ENCODE assay signal across 29 cellular contexts in the genomic region with DNA sequence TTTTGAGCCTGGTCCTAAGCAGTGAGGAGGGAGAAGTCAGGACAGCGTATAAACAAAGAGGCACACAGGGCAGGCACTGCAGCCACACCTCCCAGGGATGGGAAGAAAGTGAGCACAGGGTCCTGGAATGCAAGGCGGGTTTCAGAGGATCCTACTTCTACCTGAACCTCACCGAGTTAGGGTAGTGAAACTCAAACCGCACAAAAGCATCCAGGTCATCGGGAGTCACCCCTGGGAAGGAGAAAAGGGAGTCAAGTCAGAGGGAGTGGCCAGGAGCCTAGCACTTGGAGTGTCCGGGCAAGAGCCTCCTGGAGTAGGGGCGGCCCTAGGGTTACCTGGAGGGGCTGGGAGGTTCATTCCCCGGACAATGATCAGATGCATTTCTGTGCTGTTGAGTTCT.
"Had no signal": no experiment of that assay in that cellular context is flagged by ENCODE, and none has a peak within 500 bp of the region (broad histone marks: within the 10 kb centered on the region; RNA-seq: fewer than 3 reads in every experiment).

No MANE protein-coding gene starts in this region.

- H3K27me3 Mint-ChIP-seq: activated CD4-positive, alpha-beta T cell treated with anti-CD3 and anti-CD28 coated beads for 36 hours; activated CD8-positive, alpha-beta memory T cell treated with anti-CD3 and anti-CD28 coated beads, Interleukin-2, amount 10 ng/mL, durations not matched to agents 7 days and 5 days; activated naive CD8-positive, alpha-beta T cell treated with anti-CD3 and anti-CD28 coated beads, Interleukin-2, amount 10 ng/mL, durations not matched to agents 7 days and 5 days; naive B cell; stimulated activated memory B cell treated with anti-CD40 and anti-IgM and Interleukin-4, amounts not matched to agents 10 μg/mL and 1 μg/mL and 100 μg/mL, for 72 hours; stimulated activated naive CD8-positive, alpha-beta T cell treated with anti-CD3 and anti-CD28 coated beads, Interleukin-15, amount 100 ng/mL, for 72 hours had no signal

- H3K4me1 Mint-ChIP-seq: activated CD4-positive, alpha-beta T cell treated with anti-CD3 and anti-CD28 coated beads for 36 hours; activated CD8-positive, alpha-beta memory T cell treated with anti-CD3 and anti-CD28 coated beads, Interleukin-2, amount 10 ng/mL, durations not matched to agents 7 days and 5 days; immature natural killer cell; stimulated activated memory B cell treated with anti-CD40 and anti-IgM and Interleukin-4, amounts not matched to agents 10 μg/mL and 1 μg/mL and 100 μg/mL, for 72 hours had no signal

- H3K4me3 Mint-ChIP-seq: activated CD4-positive, alpha-beta T cell treated with anti-CD3 and anti-CD28 coated beads for 36 hours; activated CD8-positive, alpha-beta memory T cell treated with anti-CD3 and anti-CD28 coated beads, Interleukin-2, amount 10 ng/mL, durations not matched to agents 7 days and 5 days; activated CD8-positive, alpha-beta T cell treated with anti-CD3 and anti-CD28 coated beads, Interleukin-2, amount 10 ng/mL, durations not matched to agents 7 days and 5 days; activated naive CD8-positive, alpha-beta T cell treated with anti-CD3 and anti-CD28 coated beads, Interleukin-2, amount 10 ng/mL, durations not matched to agents 7 days and 5 days; immature natural killer cell; mesothelial cell of epicardium; stimulated activated memory B cell treated with anti-CD40 and anti-IgM and Interleukin-4, amounts not matched to agents 10 μg/mL and 1 μg/mL and 100 μg/mL, for 72 hours; stimulated activated naive CD8-positive, alpha-beta T cell treated with anti-CD3 and anti-CD28 coated beads, Interleukin-15, amount 100 ng/mL, for 72 hours had no signal

- ATAC-seq: activated CD4-positive, alpha-beta T cell treated with anti-CD3 and anti-CD28 coated beads for 36 hours; activated CD8-positive, alpha-beta memory T cell treated with anti-CD3 and anti-CD28 coated beads, Interleukin-2, amount 10 ng/mL, durations not matched to agents 7 days and 5 days; activated CD8-positive, alpha-beta T cell treated with anti-CD3 and anti-CD28 coated beads, Interleukin-2, amount 10 ng/mL, durations not matched to agents 7 days and 5 days; esophagus mucosa; foreskin keratinocyte; heart left ventricle; left colon; sciatic nerve; stimulated activated memory B cell treated with anti-CD40 and anti-IgM and Interleukin-4, amounts not matched to agents 10 μg/mL and 1 μg/mL and 100 μg/mL, for 72 hours; stimulated activated naive CD8-positive, alpha-beta T cell treated with anti-CD3 and anti-CD28 coated beads, Interleukin-15, amount 100 ng/mL, for 72 hours had no signal

- H3K27ac ChIP-seq: brain microvascular endothelial cell, foreskin keratinocyte, heart left ventricle, neutrophil, ovary, prostate gland, skin epidermis, thyroid gland had no signal

- H3K9me3 Mint-ChIP-seq: activated naive CD8-positive, alpha-beta T cell treated with anti-CD3 and anti-CD28 coated beads, Interleukin-2, amount 10 ng/mL, durations not matched to agents 7 days and 5 days; immature natural killer cell; mesothelial cell of epicardium; naive B cell; stimulated activated memory B cell treated with anti-CD40 and anti-IgM and Interleukin-4, amounts not matched to agents 10 μg/mL and 1 μg/mL and 100 μg/mL, for 72 hours; stimulated activated naive CD8-positive, alpha-beta T cell treated with anti-CD3 and anti-CD28 coated beads, Interleukin-15, amount 100 ng/mL, for 72 hours had no signal

- H3K4me1 ChIP-seq: foreskin keratinocyte, prostate gland, thyroid gland had no signal

- H3K36me3 ChIP-seq: ovary had no signal

- H3K4me3 ChIP-seq: heart left ventricle, ovary, prostate gland, skin epidermis, thyroid gland had no signal

- H3K9me3 ChIP-seq: heart left ventricle, neutrophil, ovary, prostate gland, thyroid gland had no signal

- H3K27ac Mint-ChIP-seq: activated CD8-positive, alpha-beta memory T cell treated with anti-CD3 and anti-CD28 coated beads, Interleukin-2, amount 10 ng/mL, durations not matched to agents 7 days and 5 days; activated CD8-positive, alpha-beta T cell treated with anti-CD3 and anti-CD28 coated beads, Interleukin-2, amount 10 ng/mL, durations not matched to agents 7 days and 5 days; activated naive CD8-positive, alpha-beta T cell treated with anti-CD3 and anti-CD28 coated beads, Interleukin-2, amount 10 ng/mL, durations not matched to agents 7 days and 5 days; mesothelial cell of epicardium; stimulated activated memory B cell treated with anti-CD40 and anti-IgM and Interleukin-4, amounts not matched to agents 10 μg/mL and 1 μg/mL and 100 μg/mL, for 72 hours had no signal

- H3K27me3 ChIP-seq: brain microvascular endothelial cell, foreskin keratinocyte, heart left ventricle, neutrophil, ovary, thyroid gland had no signal

- DNase-seq: activated CD4-positive, alpha-beta T cell treated with anti-CD3 and anti-CD28 coated beads for 36 hours; activated CD4-positive, CD25-positive, alpha-beta regulatory T cell; activated CD8-positive, alpha-beta memory T cell treated with anti-CD3 and anti-CD28 coated beads, Interleukin-2, amount 10 ng/mL, durations not matched to agents 7 days and 5 days; activated CD8-positive, alpha-beta T cell treated with anti-CD3 and anti-CD28 coated beads, Interleukin-2, amount 10 ng/mL, durations not matched to agents 7 days and 5 days; activated effector memory CD4-positive, alpha-beta T cell treated with anti-CD3 and anti-CD28 coated beads, Interleukin-2, amount 50 U/mL, for 16 hours; activated naive CD8-positive, alpha-beta T cell treated with anti-CD3 and anti-CD28 coated beads, Interleukin-2, amount 10 ng/mL, durations not matched to agents 7 days and 5 days; amniotic stem cell; brain microvascular endothelial cell; caudate nucleus; foreskin keratinocyte; heart left ventricle; hypothalamus; immature natural killer cell; kidney; left colon; naive B cell; ovary; retina; stimulated activated CD4-positive, alpha-beta T cell treated with anti-CD3 and anti-CD28 coated beads, Interleukin-12 subunit alpha, Interleukin-12 subunit beta, amount 100 ng/mL, for 4 hours; stimulated activated CD4-positive, alpha-beta T cell treated with anti-CD3 and anti-CD28 coated beads, Interleukin-4, amount 100 ng/mL, for 24 hours; stimulated activated naive CD8-positive, alpha-beta T cell treated with anti-CD3 and anti-CD28 coated beads, Interleukin-15, amount 100 ng/mL, for 72 hours; thyroid gland had no signal
